ENCODE assay signal across 1 cellular context in genomic region chr1:100132566-100133477, GRCh38.
A peak's percentile ranks its signal among the peaks of the same experiment; 100 is the strongest.
TF ChIP-seq lines count a peak whose summit lies in the region.

Gene SASS6 (minus strand): TSS chr1:100132930. CDS start chr1:100132814, 116 bp downstream.
A gene with protein sequence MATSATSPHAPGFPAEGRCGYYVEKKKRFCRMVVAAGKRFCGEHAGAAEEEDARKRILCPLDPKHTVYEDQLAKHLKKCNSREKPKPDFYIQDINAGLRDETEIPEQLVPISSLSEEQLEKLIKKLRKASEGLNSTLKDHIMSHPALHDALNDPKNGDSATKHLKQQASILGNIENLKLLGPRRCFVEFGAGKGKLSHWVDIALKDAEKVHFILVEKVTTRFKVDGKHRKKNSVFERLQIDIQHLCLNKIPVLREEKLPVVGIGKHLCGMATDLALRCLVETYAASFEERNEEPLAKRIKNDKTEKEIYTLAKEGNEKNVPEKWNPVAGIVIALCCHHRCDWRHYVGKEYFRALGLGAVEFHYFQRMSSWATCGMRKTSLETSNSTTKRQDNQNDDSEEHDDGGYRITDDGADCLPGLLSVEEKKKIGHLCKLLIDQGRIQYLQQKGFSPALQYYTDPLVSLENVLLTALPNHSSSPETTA (plus strand): TSS chr1:100133163. CDS start chr1:100133169, 6 bp downstream.

TF ChIP-seq in K562, 482 proteins besides CTCF, POLR2A, EP300 and RAD21 (continued from another document and continues in another):
- TF ChIP-seq, protein P1, sequence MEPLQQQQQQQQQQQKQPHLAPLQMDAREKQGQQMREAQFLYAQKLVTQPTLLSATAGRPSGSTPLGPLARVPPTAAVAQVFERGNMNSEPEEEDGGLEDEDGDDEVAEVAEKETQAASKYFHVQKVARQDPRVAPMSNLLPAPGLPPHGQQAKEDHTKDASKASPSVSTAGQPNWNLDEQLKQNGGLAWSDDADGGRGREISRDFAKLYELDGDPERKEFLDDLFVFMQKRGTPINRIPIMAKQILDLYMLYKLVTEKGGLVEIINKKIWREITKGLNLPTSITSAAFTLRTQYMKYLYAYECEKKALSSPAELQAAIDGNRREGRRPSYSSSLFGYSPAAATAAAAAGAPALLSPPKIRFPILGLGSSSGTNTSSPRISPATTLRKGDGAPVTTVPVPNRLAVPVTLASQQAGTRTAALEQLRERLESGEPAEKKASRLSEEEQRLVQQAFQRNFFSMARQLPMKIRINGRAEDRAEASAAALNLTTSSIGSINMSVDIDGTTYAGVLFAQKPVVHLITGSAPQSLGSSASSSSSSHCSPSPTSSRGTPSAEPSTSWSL (CRISPR knock-in tag; IDR thresholded peaks at IDR 0.05; ENCODE audit: borderline replicate concordance), result no peak
- TF ChIP-seq NBN (IDR thresholded peaks at IDR 0.05; ENCODE audit: low read depth) (peak; percentile 82), SIX5 (IDR thresholded peaks at IDR 0.05; ENCODE audit: borderline replicate concordance in 1 of 2, insufficient read depth in 1 of 2, low read depth in 1 of 2, low read length in 2 of 2) (peak; percentile 54 to 76), NONO (IDR thresholded peaks at IDR 0.05; ENCODE audit: low read depth in 2 of 2, low read length in 1 of 2) (no peak), SMARCC2 (IDR thresholded peaks at IDR 0.05; ENCODE audit: low read depth) (no peak), SNRNP70 (optimal IDR thresholded peaks at IDR 0.05; ENCODE audit: low read depth, low read length) (no peak), BRD9 (IDR thresholded peaks at IDR 0.05; ENCODE audit: low read depth, partially characterized antibody) (peak; percentile 28), CEBPG (CRISPR knock-in tag; IDR thresholded peaks at IDR 0.05) (no peak), CEBPG (tag; conservative IDR thresholded peaks at IDR 0.05 in 1 of 2, IDR thresholded peaks at IDR 0.05 in 1 of 2) (no peak), THRA (IDR thresholded peaks at IDR 0.05) (no peak), RBBP5 (IDR thresholded peaks at IDR 0.05; ENCODE audit: borderline replicate concordance, insufficient read depth, low read length, poor library complexity, severe bottlenecking) (peak; percentile 84), ZNF431 (CRISPR knock-in tag; IDR thresholded peaks at IDR 0.05) (peak; percentile 63; the same call in 1 of the 2 replicates), HDGF (IDR thresholded peaks at IDR 0.05) (0 out of 2 replicates have a peak, but pooled peaks have one; percentile 35), ETS2 (tag; IDR thresholded peaks at IDR 0.05; ENCODE audit: borderline replicate concordance, poor library complexity, severe bottlenecking) (no peak), ZNF224 (CRISPR knock-in tag; IDR thresholded peaks at IDR 0.05) (no peak), ZNF436 (CRISPR knock-in tag; IDR thresholded peaks at IDR 0.05) (no peak), STAG1 (CRISPR knock-in tag; IDR thresholded peaks at IDR 0.05; ENCODE audit: borderline replicate concordance) (no peak), ZNF589 (CRISPR knock-in tag; IDR thresholded peaks at IDR 0.05; ENCODE audit: low read depth) (0 out of 2 replicates have a peak, but pooled peaks have one; percentile 30), PCBP2 (IDR thresholded peaks at IDR 0.05; ENCODE audit: low read depth, low read length, poor library complexity, severe bottlenecking) (no peak), GATAD2B (IDR thresholded peaks at IDR 0.05; ENCODE audit: borderline replicate concordance) (peak; percentile 62; the same call in 1 of the 2 replicates), ID3 (CRISPR knock-in tag; IDR thresholded peaks at IDR 0.05) (no peak), ID3 (tag; IDR thresholded peaks at IDR 0.05) (no peak), NUFIP1 (IDR thresholded peaks at IDR 0.05; ENCODE audit: partially characterized antibody) (no peak), ZNF282 (CRISPR knock-in tag; IDR thresholded peaks at IDR 0.05) (no peak), FOSL1 (tag; conservative IDR thresholded peaks at IDR 0.05) (no peak), ZC3H4 (CRISPR knock-in tag; IDR thresholded peaks at IDR 0.05; ENCODE audit: borderline replicate concordance) (no peak), MCM5 (IDR thresholded peaks at IDR 0.05; ENCODE audit: low read depth) (no peak), ETV5 (CRISPR knock-in tag; IDR thresholded peaks at IDR 0.05; ENCODE audit: low read depth) (peak; percentile 96), SP1 (CRISPR knock-in tag; IDR thresholded peaks at IDR 0.05) (peak; percentile 80), PML (IDR thresholded peaks at IDR 0.05; ENCODE audit: low read length) (peak; percentile 75), KDM2B (CRISPR knock-in tag; IDR thresholded peaks at IDR 0.05) (no peak), TAF9B (IDR thresholded peaks at IDR 0.05; ENCODE audit: partially characterized antibody) (peak; percentile 73)
- TF ChIP-seq, protein P2, sequence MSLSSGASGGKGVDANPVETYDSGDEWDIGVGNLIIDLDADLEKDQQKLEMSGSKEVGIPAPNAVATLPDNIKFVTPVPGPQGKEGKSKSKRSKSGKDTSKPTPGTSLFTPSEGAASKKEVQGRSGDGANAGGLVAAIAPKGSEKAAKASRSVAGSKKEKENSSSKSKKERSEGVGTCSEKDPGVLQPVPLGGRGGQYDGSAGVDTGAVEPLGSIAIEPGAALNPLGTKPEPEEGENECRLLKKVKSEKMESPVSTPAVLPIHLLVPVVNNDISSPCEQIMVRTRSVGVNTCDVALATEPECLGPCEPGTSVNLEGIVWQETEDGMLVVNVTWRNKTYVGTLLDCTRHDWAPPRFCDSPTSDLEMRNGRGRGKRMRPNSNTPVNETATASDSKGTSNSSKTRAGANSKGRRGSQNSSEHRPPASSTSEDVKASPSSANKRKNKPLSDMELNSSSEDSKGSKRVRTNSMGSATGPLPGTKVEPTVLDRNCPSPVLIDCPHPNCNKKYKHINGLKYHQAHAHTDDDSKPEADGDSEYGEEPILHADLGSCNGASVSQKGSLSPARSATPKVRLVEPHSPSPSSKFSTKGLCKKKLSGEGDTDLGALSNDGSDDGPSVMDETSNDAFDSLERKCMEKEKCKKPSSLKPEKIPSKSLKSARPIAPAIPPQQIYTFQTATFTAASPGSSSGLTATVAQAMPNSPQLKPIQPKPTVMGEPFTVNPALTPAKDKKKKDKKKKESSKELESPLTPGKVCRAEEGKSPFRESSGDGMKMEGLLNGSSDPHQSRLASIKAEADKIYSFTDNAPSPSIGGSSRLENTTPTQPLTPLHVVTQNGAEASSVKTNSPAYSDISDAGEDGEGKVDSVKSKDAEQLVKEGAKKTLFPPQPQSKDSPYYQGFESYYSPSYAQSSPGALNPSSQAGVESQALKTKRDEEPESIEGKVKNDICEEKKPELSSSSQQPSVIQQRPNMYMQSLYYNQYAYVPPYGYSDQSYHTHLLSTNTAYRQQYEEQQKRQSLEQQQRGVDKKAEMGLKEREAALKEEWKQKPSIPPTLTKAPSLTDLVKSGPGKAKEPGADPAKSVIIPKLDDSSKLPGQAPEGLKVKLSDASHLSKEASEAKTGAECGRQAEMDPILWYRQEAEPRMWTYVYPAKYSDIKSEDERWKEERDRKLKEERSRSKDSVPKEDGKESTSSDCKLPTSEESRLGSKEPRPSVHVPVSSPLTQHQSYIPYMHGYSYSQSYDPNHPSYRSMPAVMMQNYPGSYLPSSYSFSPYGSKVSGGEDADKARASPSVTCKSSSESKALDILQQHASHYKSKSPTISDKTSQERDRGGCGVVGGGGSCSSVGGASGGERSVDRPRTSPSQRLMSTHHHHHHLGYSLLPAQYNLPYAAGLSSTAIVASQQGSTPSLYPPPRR (CRISPR knock-in tag; IDR thresholded peaks at IDR 0.05; ENCODE audit: borderline replicate concordance), result 0 out of 2 replicates have a peak, but pooled peaks have one; percentile 15
- TF ChIP-seq, protein P3, sequence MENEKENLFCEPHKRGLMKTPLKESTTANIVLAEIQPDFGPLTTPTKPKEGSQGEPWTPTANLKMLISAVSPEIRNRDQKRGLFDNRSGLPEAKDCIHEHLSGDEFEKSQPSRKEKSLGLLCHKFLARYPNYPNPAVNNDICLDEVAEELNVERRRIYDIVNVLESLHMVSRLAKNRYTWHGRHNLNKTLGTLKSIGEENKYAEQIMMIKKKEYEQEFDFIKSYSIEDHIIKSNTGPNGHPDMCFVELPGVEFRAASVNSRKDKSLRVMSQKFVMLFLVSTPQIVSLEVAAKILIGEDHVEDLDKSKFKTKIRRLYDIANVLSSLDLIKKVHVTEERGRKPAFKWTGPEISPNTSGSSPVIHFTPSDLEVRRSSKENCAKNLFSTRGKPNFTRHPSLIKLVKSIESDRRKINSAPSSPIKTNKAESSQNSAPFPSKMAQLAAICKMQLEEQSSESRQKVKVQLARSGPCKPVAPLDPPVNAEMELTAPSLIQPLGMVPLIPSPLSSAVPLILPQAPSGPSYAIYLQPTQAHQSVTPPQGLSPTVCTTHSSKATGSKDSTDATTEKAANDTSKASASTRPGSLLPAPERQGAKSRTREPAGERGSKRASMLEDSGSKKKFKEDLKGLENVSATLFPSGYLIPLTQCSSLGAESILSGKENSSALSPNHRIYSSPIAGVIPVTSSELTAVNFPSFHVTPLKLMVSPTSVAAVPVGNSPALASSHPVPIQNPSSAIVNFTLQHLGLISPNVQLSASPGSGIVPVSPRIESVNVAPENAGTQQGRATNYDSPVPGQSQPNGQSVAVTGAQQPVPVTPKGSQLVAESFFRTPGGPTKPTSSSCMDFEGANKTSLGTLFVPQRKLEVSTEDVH (IDR thresholded peaks at IDR 0.05; ENCODE audit: low read depth, partially characterized antibody), result peak; percentile 92
- TF ChIP-seq, protein P4, sequence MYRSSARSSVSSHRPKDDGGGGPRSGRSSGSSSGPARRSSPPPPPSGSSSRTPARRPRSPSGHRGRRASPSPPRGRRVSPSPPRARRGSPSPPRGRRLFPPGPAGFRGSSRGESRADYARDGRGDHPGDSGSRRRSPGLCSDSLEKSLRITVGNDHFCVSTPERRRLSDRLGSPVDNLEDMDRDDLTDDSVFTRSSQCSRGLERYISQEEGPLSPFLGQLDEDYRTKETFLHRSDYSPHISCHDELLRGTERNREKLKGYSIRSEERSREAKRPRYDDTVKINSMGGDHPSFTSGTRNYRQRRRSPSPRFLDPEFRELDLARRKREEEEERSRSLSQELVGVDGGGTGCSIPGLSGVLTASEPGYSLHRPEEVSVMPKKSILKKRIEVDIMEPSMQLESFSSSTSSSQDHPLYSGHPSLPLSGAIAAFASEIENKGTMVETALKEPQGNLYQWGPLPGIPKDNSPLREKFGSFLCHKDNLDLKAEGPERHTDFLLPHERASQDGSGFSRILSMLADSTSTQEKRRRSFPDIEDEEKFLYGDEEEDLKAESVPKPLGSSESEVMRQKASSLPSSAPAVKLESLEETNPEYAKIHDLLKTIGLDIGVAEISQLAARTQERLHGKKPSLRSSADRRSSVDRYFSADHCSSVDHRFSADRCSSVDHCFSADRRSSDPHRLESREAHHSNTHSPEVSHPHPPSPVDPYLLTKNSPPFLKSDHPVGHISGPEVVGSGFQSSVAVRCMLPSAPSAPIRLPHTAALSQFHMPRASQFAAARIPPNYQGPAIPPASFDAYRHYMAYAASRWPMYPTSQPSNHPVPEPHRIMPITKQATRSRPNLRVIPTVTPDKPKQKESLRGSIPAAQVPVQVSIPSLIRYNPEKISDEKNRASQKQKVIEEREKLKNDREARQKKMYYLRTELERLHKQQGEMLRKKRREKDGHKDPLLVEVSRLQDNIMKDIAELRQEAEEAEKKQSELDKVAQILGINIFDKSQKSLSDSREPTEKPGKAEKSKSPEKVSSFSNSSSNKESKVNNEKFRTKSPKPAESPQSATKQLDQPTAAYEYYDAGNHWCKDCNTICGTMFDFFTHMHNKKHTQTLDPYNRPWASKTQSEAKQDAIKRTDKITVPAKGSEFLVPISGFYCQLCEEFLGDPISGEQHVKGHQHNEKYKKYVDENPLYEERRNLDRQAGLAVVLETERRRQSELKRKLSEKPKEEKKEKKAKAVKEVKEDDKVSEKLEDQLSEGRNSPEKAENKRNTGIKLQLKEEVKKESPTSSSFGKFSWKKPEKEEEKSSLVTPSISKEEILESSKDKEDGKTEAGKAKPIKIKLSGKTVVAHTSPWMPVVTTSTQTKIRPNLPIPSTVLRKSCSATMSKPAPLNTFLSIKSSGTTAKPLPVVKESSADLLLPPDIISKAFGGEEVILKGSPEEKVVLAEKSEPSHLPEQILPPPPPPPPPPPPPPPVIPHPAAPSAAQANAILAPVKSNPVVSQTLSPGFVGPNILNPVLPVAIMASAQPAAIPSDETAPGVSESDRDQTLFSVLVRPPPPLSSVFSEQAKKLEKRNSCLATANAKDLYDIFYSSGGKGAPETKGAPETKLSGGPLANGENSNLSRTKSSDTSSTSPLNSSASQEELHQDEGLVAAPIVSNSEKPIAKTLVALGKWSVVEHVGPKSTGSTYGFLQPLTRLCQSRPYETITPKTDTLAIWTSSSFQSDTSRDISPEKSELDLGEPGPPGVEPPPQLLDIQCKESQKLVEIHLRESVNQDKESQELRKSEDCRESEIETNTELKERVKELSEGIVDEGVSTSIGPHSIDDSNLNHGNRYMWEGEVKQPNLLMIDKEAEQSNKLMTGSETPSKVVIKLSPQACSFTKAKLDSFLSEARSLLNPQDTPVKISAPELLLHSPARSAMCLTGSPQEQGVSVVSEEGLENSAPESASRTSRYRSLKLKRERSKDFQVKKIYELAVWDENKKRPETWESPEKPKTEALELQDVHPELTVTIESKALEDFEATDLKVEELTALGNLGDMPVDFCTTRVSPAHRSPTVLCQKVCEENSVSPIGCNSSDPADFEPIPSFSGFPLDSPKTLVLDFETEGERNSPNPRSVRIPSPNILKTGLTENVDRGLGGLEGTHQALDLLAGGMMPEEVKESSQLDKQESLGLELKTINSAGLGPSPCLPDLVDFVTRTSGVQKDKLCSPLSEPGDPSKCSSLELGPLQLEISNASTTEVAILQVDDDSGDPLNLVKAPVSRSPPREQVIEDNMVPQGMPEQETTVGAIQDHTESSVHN (IDR thresholded peaks at IDR 0.05; ENCODE audit: borderline replicate concordance in 1 of 2, low read depth in 1 of 2), result no peak
- TF ChIP-seq, protein P5, sequence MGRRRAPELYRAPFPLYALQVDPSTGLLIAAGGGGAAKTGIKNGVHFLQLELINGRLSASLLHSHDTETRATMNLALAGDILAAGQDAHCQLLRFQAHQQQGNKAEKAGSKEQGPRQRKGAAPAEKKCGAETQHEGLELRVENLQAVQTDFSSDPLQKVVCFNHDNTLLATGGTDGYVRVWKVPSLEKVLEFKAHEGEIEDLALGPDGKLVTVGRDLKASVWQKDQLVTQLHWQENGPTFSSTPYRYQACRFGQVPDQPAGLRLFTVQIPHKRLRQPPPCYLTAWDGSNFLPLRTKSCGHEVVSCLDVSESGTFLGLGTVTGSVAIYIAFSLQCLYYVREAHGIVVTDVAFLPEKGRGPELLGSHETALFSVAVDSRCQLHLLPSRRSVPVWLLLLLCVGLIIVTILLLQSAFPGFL (CRISPR knock-in tag; IDR thresholded peaks at IDR 0.05), result no peak
